ENCODE assay signal across 8 cellular contexts in genomic region chr19:1905071-1905862, GRCh38. TPM values are rescaled to one million over a fixed set of nuclear protein-coding genes. Genes with fewer than 3 reads are reported as not detected.
A peak's percentile ranks its signal among the peaks of the same experiment; 100 is the strongest.
DNase-seq lines count a peak whose midpoint lies in the region; ATAC-seq and TF ChIP-seq lines count a peak whose summit lies in the region.

TSS of gene ADAT3 (plus strand) at chr19:1905399. CDS start at chr19:1912048, 6,649 bp downstream.
TSS of gene SCAMP4 (plus strand) at chr19:1905399. CDS start at chr19:1915020, 9,621 bp downstream.

- peak; percentile 11 for TF ChIP-seq POLR2A in GM10847 (IDR thresholded peaks at IDR 0.05; ENCODE audit: extremely low read depth, insufficient read length)
- peak; percentile 82 for TF ChIP-seq POLR2A in ovary (IDR thresholded peaks at IDR 0.05)
- TF ChIP-seq POLR2A in thyroid gland (IDR thresholded peaks at IDR 0.05), result peak; percentile 55 to 89

- no peak for TF ChIP-seq EP300 in ovary (IDR thresholded peaks at IDR 0.05)

- ATAC-seq in HG02763 (IDR thresholded peaks at IDR 0.05; ENCODE audit: unreplicated experiment), result peak; percentile 82
- ATAC-seq in Right ventricle myocardium inferior, result peak; percentile 98

- TF ChIP-seq CTCF in ovary (IDR thresholded peaks at IDR 0.05), result no peak
- no peak for TF ChIP-seq CTCF in thyroid gland (IDR thresholded peaks at IDR 0.05)

- H3K4me1 ChIP-seq in ovary (ENCODE audit: insufficient read depth), result peaks cover 19% of the 10 kb centered on the region
- peaks cover 26 to 55% of the 10 kb centered on the region in 2 donors for H3K4me1 ChIP-seq in thyroid gland

- intact Hi-C loops in Right ventricle myocardium inferior (cut with DNase I) (no loop called here), ovary (cut with DNase I) (loop anchor here in 1 of 4 donors (5.0 kb wide), 1 partner anchor 38 kb away; no protein-coding TSS in a partner anchor), thyroid gland (cut with DNase I) (no loop called here)

- H3K27me3 ChIP-seq in ovary (no peaks in the 10 kb centered on the region), thyroid gland (no peaks in the 10 kb centered on the region)

- WGBS in ovary, 3 donors, result 0 to 1% (median 1%) methylated on average over 61 to 93 of the region's 93 CpGs
- WGBS in thyroid gland, 2 donors, result 3 to 5% methylated on average over 19 to 20 of the region's 93 CpGs

- H3K9me3 ChIP-seq in ovary, result no peaks in the 10 kb centered on the region
- no peaks in the 10 kb centered on the region for H3K9me3 ChIP-seq in thyroid gland

- H3K27ac ChIP-seq in ovary (peak within 1 kb of the TSS; percentile 87 to 95), thyroid gland (peak within 1 kb of the TSS; percentile 95 to 99 (median 98))

- H3K4me3 ChIP-seq in ovary (peak within 1 kb of the TSS; percentile 70), thyroid gland (replicated peaks in 1 of 3) (peak within 1 kb of the TSS; percentile 16 to 45 (median 28))

- H3K36me3 ChIP-seq in ovary (no peaks in the 10 kb centered on the region), thyroid gland (no peaks in the 10 kb centered on the region)

- DNase-seq in NCI-H1417 treated with DMSO at 0.1 percent for 48 hours (lab: John Stamatoyannopoulos, UW) (peak; percentile 95), SW 1271 (lab: John Stamatoyannopoulos, UW) (peak; percentile 93 to 97), Right ventricle myocardium inferior (ENCODE audit: missing footprints) (peak; percentile 100), ovary (peak; percentile 99 to 100 (median 100)), thyroid gland (peak; percentile 99)
- DNase-seq in activated naive CD8-positive, alpha-beta T cell treated with anti-CD3 and anti-CD28 coated beads, Interleukin-2, amount 50 U/mL, for 16 hours (ENCODE audit: low read depth, low spot score), result peak; percentile 98

RNA-seq across cellular contexts. Expression of gene ADAT3, which starts in this region (rescaled TPM):
- total RNA-seq in Right ventricle myocardium inferior (1.6 TPM), ovary (10 to 100 TPM in 1 of 7 donors, 1 to 10 TPM in 6; 2.6 to 13.7 (median 4.6) TPM), thyroid gland (10 to 100 TPM in 2 of 4 donors, 1 to 10 TPM in 2; 4.0 to 14.6 (median 8.3) TPM)
- polyA plus RNA-seq in ovary, result 1 to 10 TPM in 1 of 2 donors, not detected in 1; 2.3 TPM

RNA-seq across cellular contexts. Expression of gene SCAMP4, which starts in this region (rescaled TPM):
- 17.9 TPM for total RNA-seq in Right ventricle myocardium inferior
- 10 to 100 TPM; 32.0 to 87.0 (median 62.6) TPM for total RNA-seq in ovary
- polyA plus RNA-seq in ovary, result 10 to 100 TPM; 11.7 to 31.1 TPM
- total RNA-seq in thyroid gland, result 100 to 1,000 TPM in 3 of 4 donors, 10 to 100 TPM in 1; 69.5 to 269 (median 137) TPM

Comparison
In these comparisons a context has a peak if more than half of its experiments do, and no peak if none do; other contexts are left out.
1. Peak in every context shown above with its lines: DNase-seq, ATAC-seq, H3K4me3 ChIP-seq and H3K27ac ChIP-seq.
2. POLR2A ChIP-seq: peak in every context shown above with its lines; median percentile 82 in ovary; 72 in thyroid gland; 11 in GM10847.